Comparison of ENCODE assay signal across 8 cellular contexts in genomic region chr3:129160891-129161859, GRCh38. TPM values are rescaled to one million over a fixed set of nuclear protein-coding genes. Genes with fewer than 3 reads are reported as not detected.
A peak's percentile ranks its signal among the peaks of the same experiment; 100 is the strongest.
DNase-seq lines count a peak whose midpoint lies in the region; ATAC-seq and TF ChIP-seq lines count a peak whose summit lies in the region.

Gene ISY1, minus strand, starts transcription at chr3:129161063. Its CDS starts 88 bp downstream, at chr3:129160975.

- 0% methylated on average over 11 to 45 of the region's 67 CpGs for WGBS in gastroesophageal sphincter (ENCODE audit: low coverage in 1 of 2), 2 donors
- under 1% methylated on average over 67 of the region's 67 CpGs for WGBS in suprapubic skin

- DNase-seq in GM10248 (ENCODE audit: extremely low spot score) (peak; percentile 91), HFFc6 (peak; percentile 93), NAMALWA (ENCODE audit: low spot score) (peak; percentile 97), SK-N-DZ (ENCODE audit: low spot score) (peak; percentile 97), nucleus accumbens (lab: John Stamatoyannopoulos, UW) (peak; percentile 47 to 95 (median 86)), suprapubic skin (ENCODE audit: low spot score in 2 of 2) (peak; percentile 92)
- peak; percentile 91 for DNase-seq in activated naive CD4-positive, alpha-beta T cell treated with anti-CD3 and anti-CD28 coated beads for 36 hours

- H3K4me1 ChIP-seq in gastroesophageal sphincter (peaks cover 8 to 35% (median 13%) of the 10 kb centered on the region in 3 donors), suprapubic skin (peaks cover 29% of the 10 kb centered on the region)

- H3K9me3 ChIP-seq in gastroesophageal sphincter (no peaks in the 10 kb centered on the region), suprapubic skin (no peaks in the 10 kb centered on the region)

- H3K4me3 ChIP-seq in gastroesophageal sphincter (peak within 1 kb of the TSS; percentile 87 to 89), suprapubic skin (peak within 1 kb of the TSS; percentile 90)

- H3K36me3 ChIP-seq in gastroesophageal sphincter, result peaks cover 0 to 44% of the 10 kb centered on the region in 2 donors
- H3K36me3 ChIP-seq in suprapubic skin, result peaks cover 31% of the 10 kb centered on the region

- TF ChIP-seq CTCF in GM10248 (IDR thresholded peaks at IDR 0.05; ENCODE audit: control extremely low read depth, extremely low read depth, low read depth, missing control alignments) (peak; percentile 81), HFFc6 (IDR thresholded peaks at IDR 0.05) (peak; percentile 89), gastroesophageal sphincter (IDR thresholded peaks at IDR 0.05) (peak; percentile 54 to 85 (median 74)), suprapubic skin (IDR thresholded peaks at IDR 0.05) (peak; percentile 71 to 91)

- TF ChIP-seq POLR2A in gastroesophageal sphincter (IDR thresholded peaks at IDR 0.05) (peak; percentile 81 to 85), suprapubic skin (IDR thresholded peaks at IDR 0.05) (peak; percentile 66 to 72)

- H3K9me3 Mint-ChIP-seq in HFFc6, result no peaks in the 10 kb centered on the region
- no peaks in the 10 kb centered on the region for H3K9me3 Mint-ChIP-seq in activated naive CD4-positive, alpha-beta T cell treated with anti-CD3 and anti-CD28 coated beads for 36 hours

- no peaks in the 10 kb centered on the region for H3K27me3 ChIP-seq in gastroesophageal sphincter
- no peaks in the 10 kb centered on the region for H3K27me3 ChIP-seq in suprapubic skin

- TF ChIP-seq EP300 in gastroesophageal sphincter (IDR thresholded peaks at IDR 0.05), result no peak
- TF ChIP-seq EP300 in suprapubic skin (IDR thresholded peaks at IDR 0.05), result no peak

- peak within 1 kb of the TSS; percentile 100 for H3K27ac Mint-ChIP-seq in HFFc6
- H3K27ac Mint-ChIP-seq in activated naive CD4-positive, alpha-beta T cell treated with anti-CD3 and anti-CD28 coated beads for 36 hours, result peak within 1 kb of the TSS; percentile 99

- peaks cover 35% of the 10 kb centered on the region for H3K4me1 Mint-ChIP-seq in HFFc6 (ENCODE audit: low read depth)
- peaks cover 31% of the 10 kb centered on the region for H3K4me1 Mint-ChIP-seq in activated naive CD4-positive, alpha-beta T cell treated with anti-CD3 and anti-CD28 coated beads for 36 hours (ENCODE audit: low read depth)

- CTCF ChIA-PET in GM10248 (lab: Yijun Ruan, JAX), result interaction anchor here (1.0 to 3.9 kb wide), 17 partner anchors 10 to 145 kb away, joined by 3 to 29 read pairs (median 5); partner anchors contain the start of genes COPG1 and RAB43
- CTCF ChIA-PET in activated naive CD4-positive, alpha-beta T cell treated with anti-CD3 and anti-CD28 coated beads for 36 hours (lab: Charles Lee), result interaction anchor here (0.5 to 4.9 kb wide), 26 partner anchors 10 to 481 kb away, joined by 3 to 60 read pairs (median 6); partner anchors contain the start of genes CNBP, COPG1 and RAB43

- H3K27ac ChIP-seq in gastroesophageal sphincter (peak within 1 kb of the TSS; percentile 90 to 97 (median 94)), suprapubic skin (peak within 1 kb of the TSS; percentile 97)

- intact Hi-C loops in activated naive CD4-positive, alpha-beta T cell treated with anti-CD3 and anti-CD28 coated beads for 36 hours (cut with micrococcal nuclease), result loop anchor here (1.0 kb wide), 9 partner anchors 23 to 238 kb away; partner anchors contain the start of gene COPG1

- H3K27me3 Mint-ChIP-seq in HFFc6 (ENCODE audit: insufficient read depth), result peaks cover 6% of the 10 kb centered on the region
- H3K27me3 Mint-ChIP-seq in activated naive CD4-positive, alpha-beta T cell treated with anti-CD3 and anti-CD28 coated beads for 36 hours (ENCODE audit: low read depth), result no peaks in the 10 kb centered on the region

- peak within 1 kb of the TSS; percentile 100 for H3K4me3 Mint-ChIP-seq in HFFc6
- peak within 1 kb of the TSS; percentile 87 for H3K4me3 Mint-ChIP-seq in activated naive CD4-positive, alpha-beta T cell treated with anti-CD3 and anti-CD28 coated beads for 36 hours

- POLR2A ChIA-PET in GM10248 (lab: Yijun Ruan, JAX), result interaction anchor here (0.5 to 1.5 kb wide), 6 partner anchors 14 to 157 kb away, joined by 3 read pairs; partner anchors contain the start of gene RAB43

- H3K36me3 Mint-ChIP-seq in HFFc6 (ENCODE audit: low read depth), result peaks cover 4% of the 10 kb centered on the region
- peaks cover 8% of the 10 kb centered on the region for H3K36me3 Mint-ChIP-seq in activated naive CD4-positive, alpha-beta T cell treated with anti-CD3 and anti-CD28 coated beads for 36 hours (ENCODE audit: low read depth)

- peak; percentile 93 for ATAC-seq in gastroesophageal sphincter

RNA-seq across cellular contexts. Expression of gene ISY1, which starts in this region (rescaled TPM):
- total RNA-seq in HFFc6 (2021; fragmentation: NEBNext Ultra II Directional; extraction: Animal tissue kit (Norgen Biotek cat#: 25700)), result 10 to 100 TPM; 34.6 to 50.6 (median 42.2) TPM
- polyA plus RNA-seq in SK-N-DZ (2014; cell fraction: cytosol; rRNA removed), result 53.0 TPM in 2 replicates
- polyA plus RNA-seq in SK-N-DZ (2014; cell fraction: nucleus; rRNA removed), result 11.4 and 19.1 TPM in 2 replicates
- total RNA-seq in activated naive CD4-positive, alpha-beta T cell treated with anti-CD3 and anti-CD28 coated beads for 36 hours, result 10 to 100 TPM; 56.8 to 65.4 TPM
- total RNA-seq in gastroesophageal sphincter (10 to 100 TPM; 22.6 to 30.4 (median 25.7) TPM), suprapubic skin (10 to 100 TPM in 3 of 4 donors, 1 to 10 TPM in 1; 6.3 to 18.2 (median 16.3) TPM)

Comparison
In these comparisons a context has a peak if more than half of its experiments do, and no peak if none do; other contexts are left out.
1. Peak in every context shown above with its lines: DNase-seq, ATAC-seq, H3K4me3 ChIP-seq and H3K27ac ChIP-seq.